In genomic region chr16:69927056-69927757, GRCh38 we compare ENCODE assay signal across 11 cellular contexts. TPM values are rescaled to one million over a fixed set of nuclear protein-coding genes. Genes with fewer than 3 reads are reported as not detected.
A peak's percentile ranks its signal among the peaks of the same experiment; 100 is the strongest.
DNase-seq lines count a peak whose midpoint lies in the region.
"Had no signal": no experiment of that assay in that cellular context is flagged by ENCODE, and none has a peak within 500 bp of the region (broad histone marks: within the 10 kb centered on the region; RNA-seq: fewer than 3 reads in every experiment).

No MANE protein-coding gene starts in this region.

- no peaks in the 10 kb centered on the region; the same call in none of the 2 replicates for H3K36me3 ChIP-seq in H7 (replicated peaks; ENCODE audit: control insufficient read depth, insufficient read depth, low read length)

- DNase-seq in H7 (peak; percentile 67), cerebellum (ENCODE audit: low spot score) (peak; percentile 42), islet precursor cell (peak; percentile 73), smooth muscle cell of the brain vasculature (ENCODE audit: low read depth, low spot score) (peak; percentile 45), NCI-H187 treated with DMSO at 0.1 percent for 48 hours (lab: John Stamatoyannopoulos, UW) (no peak)
- DNase-seq in activated CD4-positive, alpha-beta T cell treated with anti-CD3 and anti-CD28 coated beads for 48 hours, result no peak
- no peak for DNase-seq in stimulated activated CD4-positive, alpha-beta T cell treated with anti-CD3 and anti-CD28 coated beads, Interleukin-2, amount 100 ng/mL, for 48 hours
- no peak for DNase-seq in stimulated activated CD4-positive, alpha-beta T cell treated with anti-CD3 and anti-CD28 coated beads, Interleukin-4, amount 100 ng/mL, for 24 hours
- DNase-seq: activated B cell treated with CpG ODN at 0.5 μM for 24 hours, dermis blood vessel endothelial cell, NCI-H510A treated with DMSO at 0.1 percent for 48 hours had no signal

- no peaks in the 10 kb centered on the region for H3K27me3 ChIP-seq in H7 (ENCODE audit: control insufficient read depth, insufficient read depth, low read length)

- no peak overlapping the region for H3K4me3 ChIP-seq in H7 (ENCODE audit: insufficient read depth, low read depth, low read length)

RNA-seq across cellular contexts. Expression of gene CLEC18A, which starts 23.9 kb away (rescaled TPM):
- 0.63 TPM in 1 of 2 replicates, not detected in the other for total RNA-seq in H7 (2014; rRNA removed; shearing (Covaris generic))
- total RNA-seq in cerebellum, result 9.3 TPM

Comparison
In these comparisons a context has a peak if more than half of its experiments do, and no peak if none do; other contexts are left out.
1. DNase-seq: peak in H7 (single experiment), cerebellum (single experiment), islet precursor cell (single experiment) and smooth muscle cell of the brain vasculature (single experiment); none in activated CD4-positive, alpha-beta T cell treated with anti-CD3 and anti-CD28 coated beads for 48 hours (single experiment), stimulated activated CD4-positive, alpha-beta T cell treated with anti-CD3 and anti-CD28 coated beads, Interleukin-2, amount 100 ng/mL, for 48 hours (0 of 2), stimulated activated CD4-positive, alpha-beta T cell treated with anti-CD3 and anti-CD28 coated beads, Interleukin-4, amount 100 ng/mL, for 24 hours (single experiment) and NCI-H187 treated with DMSO at 0.1 percent for 48 hours (single experiment).